Comparison of ENCODE assay signal across 22 cellular contexts in genomic region chr16:63735456-63735855, GRCh38.
"Had no signal": no experiment of that assay in that cellular context is flagged by ENCODE, and none has a peak within 500 bp of the region (broad histone marks: within the 10 kb centered on the region; RNA-seq: fewer than 3 reads in every experiment).

No MANE protein-coding gene starts in this region.

- ATAC-seq: Panc1, PC-3 had no signal

- H3K9me3 ChIP-seq: MG63, SK-N-SH had no signal

- H3K36me3 ChIP-seq: MG63 had no signal

- H3K27ac Mint-ChIP-seq: IgD-negative memory B cell had no signal

- H3K4me1 Mint-ChIP-seq: IgD-negative memory B cell had no signal

- H3K27me3 ChIP-seq: MG63 had no signal

- H3K4me3 ChIP-seq: MG63 had no signal

- H3K36me3 Mint-ChIP-seq: IgD-negative memory B cell had no signal

- H3K4me3 Mint-ChIP-seq: IgD-negative memory B cell had no signal

- H3K9ac ChIP-seq: SK-N-SH had no signal

- DNase-seq: Karpas-422, KG1, MG63, NCI-H1092, NCI-H1105 treated with DMSO at 0.1 percent for 48 hours, NCI-H1417 treated with DMSO at 0.1 percent for 48 hours, NCI-H146, NCI-H1694 treated with DMSO at 0.1 percent for 48 hours, NCI-H1930, NCI-H2081, NCI-H2107, NCI-H226, NCI-H446, NCI-H510A, NCI-H524 treated with DMSO at 0.1 percent for 48 hours, NCI-H774, PC-3, SHP77, SK-N-SH, SW 1271 had no signal

- H3K27me3 Mint-ChIP-seq: IgD-negative memory B cell had no signal
